11 cellular contexts compared by ENCODE assay signal in genomic region chr4:141350122-141350904, GRCh38.
DNase-seq lines count a peak whose midpoint lies in the region; ATAC-seq, FAIRE-seq and TF ChIP-seq lines count a peak whose summit lies in the region.
"Had no signal": no experiment of that assay in that cellular context is flagged by ENCODE, and none has a peak within 500 bp of the region (broad histone marks: within the 10 kb centered on the region; RNA-seq: fewer than 3 reads in every experiment).

No MANE protein-coding gene starts in this region.

- H3K9me3 ChIP-seq in Peyer's patch (no peaks in the 10 kb centered on the region), stomach smooth muscle (ENCODE audit: control insufficient read depth in 2 of 2, low read length in 2 of 2) (no peaks in the 10 kb centered on the region)

- no peak for ATAC-seq in GM19397 (IDR thresholded peaks at IDR 0.05; ENCODE audit: unreplicated experiment)

- no peaks in the 10 kb centered on the region for H3K36me3 ChIP-seq in Peyer's patch
- no peaks in the 10 kb centered on the region for H3K36me3 ChIP-seq in stomach smooth muscle (ENCODE audit: control insufficient read depth in 2 of 2, insufficient read depth in 2 of 2, low read length in 2 of 2)

- TF ChIP-seq CTCF in Peyer's patch (IDR thresholded peaks at IDR 0.05) = no peak

- H3K27ac ChIP-seq in Peyer's patch (no peak overlapping the region), stomach smooth muscle (ENCODE audit: low read length) (peak overlapping the region; percentile 32)

- TF ChIP-seq POLR2A in H54 (IDR thresholded peaks at IDR 0.05; ENCODE audit: low read depth, low read length) (no peak), Peyer's patch (IDR thresholded peaks at IDR 0.05) (no peak)

- peaks cover 0 to 20% (median 0%) of the 10 kb centered on the region in 4 donors for H3K4me1 ChIP-seq in Peyer's patch
- H3K4me1 ChIP-seq in stomach smooth muscle (ENCODE audit: control insufficient read depth, insufficient read depth, low read length) = peaks cover 4% of the 10 kb centered on the region

- H3K4me3 ChIP-seq in Peyer's patch (no peak overlapping the region), stomach smooth muscle (ENCODE audit: low read length in 2 of 2) (no peak overlapping the region)

- peak; percentile 89 for FAIRE-seq in H54 (lab: Jason Lieb, UNC)

- DNase-seq in H54 (ENCODE audit: insufficient read length, low spot score) (no peak), Peyer's patch (peak in 2 of 3 donors; percentile 64 to 80), foreskin melanocyte (peak; percentile 85), DMS114 treated with DMSO at 0.1 percent for 48 hours (lab: John Stamatoyannopoulos, UW; ENCODE audit: unreplicated experiment) (no peak)
- DNase-seq in activated T-cell treated with anti-CD3 and anti-CD28 coated beads, Interleukin-2, amount 50 U/mL, for 48 hours = no peak
- DNase-seq: activated CD4-positive, alpha-beta T cell treated with anti-CD3 and anti-CD28 coated beads for 1 hour; cerebellar nuclear complex; naive B cell; NCI-H446 treated with DMSO at 0.1 percent for 48 hours had no signal

- no peak overlapping the region for H3K9ac ChIP-seq in stomach smooth muscle (ENCODE audit: low read length in 2 of 2)

- no peaks in the 10 kb centered on the region for H3K27me3 ChIP-seq in Peyer's patch
- no peaks in the 10 kb centered on the region for H3K27me3 ChIP-seq in stomach smooth muscle (ENCODE audit: control insufficient read depth in 1 of 2, insufficient read depth in 2 of 2, low read length in 2 of 2)

Comparison
In these comparisons a context has a peak if more than half of its experiments do, and no peak if none do; other contexts are left out.
1. DNase-seq: peak in Peyer's patch (2 of 3) and foreskin melanocyte (single experiment); none in H54 (single experiment), DMS114 treated with DMSO at 0.1 percent for 48 hours (single experiment) and activated T-cell treated with anti-CD3 and anti-CD28 coated beads, Interleukin-2, amount 50 U/mL, for 48 hours (0 of 2).